In the genomic region with DNA sequence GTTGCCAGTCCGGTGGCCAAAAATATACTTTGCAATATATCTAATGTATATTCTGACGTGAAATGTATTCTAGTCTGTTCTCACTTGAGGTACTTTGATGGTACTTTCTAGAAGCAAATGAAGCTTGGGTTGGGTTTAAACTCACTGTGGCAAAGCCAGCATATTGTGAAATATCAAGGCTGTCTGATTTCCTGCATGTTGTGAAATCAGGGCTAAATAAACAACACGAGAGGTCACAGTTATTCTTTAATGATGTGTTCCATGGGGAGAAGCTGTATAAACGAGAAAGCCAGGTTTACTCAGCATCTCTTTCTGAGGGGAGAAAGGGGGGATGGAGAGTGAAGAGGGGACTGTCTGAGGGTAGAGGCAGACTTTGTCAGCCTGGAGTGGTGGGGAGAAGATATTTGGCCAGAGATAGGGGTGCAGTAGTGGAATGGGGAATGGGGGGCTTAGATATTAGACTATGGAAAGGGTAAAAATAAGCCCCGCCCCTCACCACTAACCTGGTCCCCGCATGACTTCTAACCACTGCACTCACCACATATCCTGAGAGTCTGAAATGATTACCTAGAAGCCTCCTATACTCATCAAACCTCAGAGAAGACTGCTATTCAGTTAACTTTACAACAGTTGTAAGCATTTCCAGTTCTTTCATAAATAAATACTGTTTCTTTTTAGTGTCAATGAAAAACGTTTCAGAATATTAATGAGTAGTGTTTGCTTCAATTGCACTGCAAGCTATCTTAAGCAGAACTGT, we compare ENCODE assay signal across 1 cellular context.
TF ChIP-seq lines count a peak whose summit lies in the region.

No MANE protein-coding gene starts in this region.

TF ChIP-seq in HepG2, 621 proteins besides CTCF, POLR2A, EP300 and RAD21 (continued from another document):
- TF ChIP-seq, protein P1, sequence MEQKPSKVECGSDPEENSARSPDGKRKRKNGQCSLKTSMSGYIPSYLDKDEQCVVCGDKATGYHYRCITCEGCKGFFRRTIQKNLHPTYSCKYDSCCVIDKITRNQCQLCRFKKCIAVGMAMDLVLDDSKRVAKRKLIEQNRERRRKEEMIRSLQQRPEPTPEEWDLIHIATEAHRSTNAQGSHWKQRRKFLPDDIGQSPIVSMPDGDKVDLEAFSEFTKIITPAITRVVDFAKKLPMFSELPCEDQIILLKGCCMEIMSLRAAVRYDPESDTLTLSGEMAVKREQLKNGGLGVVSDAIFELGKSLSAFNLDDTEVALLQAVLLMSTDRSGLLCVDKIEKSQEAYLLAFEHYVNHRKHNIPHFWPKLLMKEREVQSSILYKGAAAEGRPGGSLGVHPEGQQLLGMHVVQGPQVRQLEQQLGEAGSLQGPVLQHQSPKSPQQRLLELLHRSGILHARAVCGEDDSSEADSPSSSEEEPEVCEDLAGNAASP (CRISPR knock-in tag; IDR thresholded peaks at IDR 0.05; ENCODE audit: borderline replicate concordance), result peak; percentile 55; the same call in 1 of the 2 replicates
- TF ChIP-seq ZBTB3 (CRISPR knock-in tag; IDR thresholded peaks at IDR 0.05; ENCODE audit: borderline replicate concordance, low read depth) (no peak), TGIF2 (CRISPR knock-in tag; IDR thresholded peaks at IDR 0.05) (0 out of 2 replicates have a peak, but pooled peaks have one; percentile 19), ZNF292 (CRISPR knock-in tag; IDR thresholded peaks at IDR 0.05; ENCODE audit: borderline replicate concordance, low read depth) (no peak), SMAD3 (CRISPR knock-in tag; IDR thresholded peaks at IDR 0.05) (peak; percentile 85), HNRNPUL1 (IDR thresholded peaks at IDR 0.05; ENCODE audit: low read depth, low read length) (no peak), SAP130 (CRISPR knock-in tag; IDR thresholded peaks at IDR 0.05; ENCODE audit: low read depth) (peak; percentile 46; the same call in 1 of the 2 replicates), SALL1 (CRISPR knock-in tag; IDR thresholded peaks at IDR 0.05) (peak; percentile 35; the same call in 1 of the 2 replicates), SAFB2 (CRISPR knock-in tag; IDR thresholded peaks at IDR 0.05; ENCODE audit: borderline replicate concordance, low read depth) (no peak), RARA (CRISPR knock-in tag; IDR thresholded peaks at IDR 0.05) (peak; percentile 82), TBL1XR1 (IDR thresholded peaks at IDR 0.05; ENCODE audit: borderline replicate concordance, low read length, partially characterized antibody) (peak; percentile 59), ZNF143 (CRISPR knock-in tag; IDR thresholded peaks at IDR 0.05) (no peak), ZFP36L2 (CRISPR knock-in tag; IDR thresholded peaks at IDR 0.05) (no peak), GLI4 (CRISPR knock-in tag; IDR thresholded peaks at IDR 0.05; ENCODE audit: borderline replicate concordance) (no peak), ZFP82 (CRISPR knock-in tag; IDR thresholded peaks at IDR 0.05; ENCODE audit: borderline replicate concordance) (no peak), TEAD2 (CRISPR knock-in tag; IDR thresholded peaks at IDR 0.05) (no peak), SMC3 (IDR thresholded peaks at IDR 0.05; ENCODE audit: low read length) (peak; percentile 32; the same call in 1 of the 2 replicates)
- TF ChIP-seq, protein P2, sequence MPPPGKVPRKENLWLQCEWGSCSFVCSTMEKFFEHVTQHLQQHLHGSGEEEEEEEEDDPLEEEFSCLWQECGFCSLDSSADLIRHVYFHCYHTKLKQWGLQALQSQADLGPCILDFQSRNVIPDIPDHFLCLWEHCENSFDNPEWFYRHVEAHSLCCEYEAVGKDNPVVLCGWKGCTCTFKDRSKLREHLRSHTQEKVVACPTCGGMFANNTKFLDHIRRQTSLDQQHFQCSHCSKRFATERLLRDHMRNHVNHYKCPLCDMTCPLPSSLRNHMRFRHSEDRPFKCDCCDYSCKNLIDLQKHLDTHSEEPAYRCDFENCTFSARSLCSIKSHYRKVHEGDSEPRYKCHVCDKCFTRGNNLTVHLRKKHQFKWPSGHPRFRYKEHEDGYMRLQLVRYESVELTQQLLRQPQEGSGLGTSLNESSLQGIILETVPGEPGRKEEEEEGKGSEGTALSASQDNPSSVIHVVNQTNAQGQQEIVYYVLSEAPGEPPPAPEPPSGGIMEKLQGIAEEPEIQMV (CRISPR knock-in tag; IDR thresholded peaks at IDR 0.05; ENCODE audit: low read depth), result no peak
- TF ChIP-seq, protein P3, sequence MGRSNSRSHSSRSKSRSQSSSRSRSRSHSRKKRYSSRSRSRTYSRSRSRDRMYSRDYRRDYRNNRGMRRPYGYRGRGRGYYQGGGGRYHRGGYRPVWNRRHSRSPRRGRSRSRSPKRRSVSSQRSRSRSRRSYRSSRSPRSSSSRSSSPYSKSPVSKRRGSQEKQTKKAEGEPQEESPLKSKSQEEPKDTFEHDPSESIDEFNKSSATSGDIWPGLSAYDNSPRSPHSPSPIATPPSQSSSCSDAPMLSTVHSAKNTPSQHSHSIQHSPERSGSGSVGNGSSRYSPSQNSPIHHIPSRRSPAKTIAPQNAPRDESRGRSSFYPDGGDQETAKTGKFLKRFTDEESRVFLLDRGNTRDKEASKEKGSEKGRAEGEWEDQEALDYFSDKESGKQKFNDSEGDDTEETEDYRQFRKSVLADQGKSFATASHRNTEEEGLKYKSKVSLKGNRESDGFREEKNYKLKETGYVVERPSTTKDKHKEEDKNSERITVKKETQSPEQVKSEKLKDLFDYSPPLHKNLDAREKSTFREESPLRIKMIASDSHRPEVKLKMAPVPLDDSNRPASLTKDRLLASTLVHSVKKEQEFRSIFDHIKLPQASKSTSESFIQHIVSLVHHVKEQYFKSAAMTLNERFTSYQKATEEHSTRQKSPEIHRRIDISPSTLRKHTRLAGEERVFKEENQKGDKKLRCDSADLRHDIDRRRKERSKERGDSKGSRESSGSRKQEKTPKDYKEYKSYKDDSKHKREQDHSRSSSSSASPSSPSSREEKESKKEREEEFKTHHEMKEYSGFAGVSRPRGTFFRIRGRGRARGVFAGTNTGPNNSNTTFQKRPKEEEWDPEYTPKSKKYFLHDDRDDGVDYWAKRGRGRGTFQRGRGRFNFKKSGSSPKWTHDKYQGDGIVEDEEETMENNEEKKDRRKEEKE (IDR thresholded peaks at IDR 0.05), result no peak
- TF ChIP-seq, protein P4, sequence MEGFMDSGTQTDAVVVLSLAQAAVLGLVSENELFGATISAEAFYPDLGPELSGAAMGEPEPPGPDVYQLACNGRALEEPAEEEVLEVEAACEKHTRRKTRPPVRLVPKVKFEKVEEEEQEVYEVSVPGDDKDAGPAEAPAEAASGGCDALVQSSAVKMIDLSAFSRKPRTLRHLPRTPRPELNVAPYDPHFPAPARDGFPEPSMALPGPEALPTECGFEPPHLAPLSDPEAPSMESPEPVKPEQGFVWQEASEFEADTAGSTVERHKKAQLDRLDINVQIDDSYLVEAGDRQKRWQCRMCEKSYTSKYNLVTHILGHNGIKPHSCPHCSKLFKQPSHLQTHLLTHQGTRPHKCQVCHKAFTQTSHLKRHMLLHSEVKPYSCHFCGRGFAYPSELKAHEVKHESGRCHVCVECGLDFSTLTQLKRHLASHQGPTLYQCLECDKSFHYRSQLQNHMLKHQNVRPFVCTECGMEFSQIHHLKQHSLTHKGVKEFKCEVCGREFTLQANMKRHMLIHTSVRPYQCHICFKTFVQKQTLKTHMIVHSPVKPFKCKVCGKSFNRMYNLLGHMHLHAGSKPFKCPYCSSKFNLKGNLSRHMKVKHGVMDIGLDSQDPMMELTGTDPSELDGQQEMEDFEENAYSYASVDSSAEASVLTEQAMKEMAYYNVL (CRISPR knock-in tag; IDR thresholded peaks at IDR 0.05; ENCODE audit: borderline replicate concordance), result no peak
- TF ChIP-seq, protein P5, sequence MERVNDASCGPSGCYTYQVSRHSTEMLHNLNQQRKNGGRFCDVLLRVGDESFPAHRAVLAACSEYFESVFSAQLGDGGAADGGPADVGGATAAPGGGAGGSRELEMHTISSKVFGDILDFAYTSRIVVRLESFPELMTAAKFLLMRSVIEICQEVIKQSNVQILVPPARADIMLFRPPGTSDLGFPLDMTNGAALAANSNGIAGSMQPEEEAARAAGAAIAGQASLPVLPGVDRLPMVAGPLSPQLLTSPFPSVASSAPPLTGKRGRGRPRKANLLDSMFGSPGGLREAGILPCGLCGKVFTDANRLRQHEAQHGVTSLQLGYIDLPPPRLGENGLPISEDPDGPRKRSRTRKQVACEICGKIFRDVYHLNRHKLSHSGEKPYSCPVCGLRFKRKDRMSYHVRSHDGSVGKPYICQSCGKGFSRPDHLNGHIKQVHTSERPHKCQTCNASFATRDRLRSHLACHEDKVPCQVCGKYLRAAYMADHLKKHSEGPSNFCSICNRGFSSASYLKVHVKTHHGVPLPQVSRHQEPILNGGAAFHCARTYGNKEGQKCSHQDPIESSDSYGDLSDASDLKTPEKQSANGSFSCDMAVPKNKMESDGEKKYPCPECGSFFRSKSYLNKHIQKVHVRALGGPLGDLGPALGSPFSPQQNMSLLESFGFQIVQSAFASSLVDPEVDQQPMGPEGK (CRISPR knock-in tag; IDR thresholded peaks at IDR 0.05), result peak; percentile 22; the same call in 1 of the 2 replicates
